Comparison of ENCODE assay signal across 1 cellular context in genomic region chr20:22815584-22815983, GRCh38.
TF ChIP-seq lines count a peak whose summit lies in the region.

No MANE protein-coding gene starts in this region.

TF ChIP-seq in GM23338, 12 proteins besides CTCF, POLR2A, EP300 and RAD21:
- TF ChIP-seq, protein P1, sequence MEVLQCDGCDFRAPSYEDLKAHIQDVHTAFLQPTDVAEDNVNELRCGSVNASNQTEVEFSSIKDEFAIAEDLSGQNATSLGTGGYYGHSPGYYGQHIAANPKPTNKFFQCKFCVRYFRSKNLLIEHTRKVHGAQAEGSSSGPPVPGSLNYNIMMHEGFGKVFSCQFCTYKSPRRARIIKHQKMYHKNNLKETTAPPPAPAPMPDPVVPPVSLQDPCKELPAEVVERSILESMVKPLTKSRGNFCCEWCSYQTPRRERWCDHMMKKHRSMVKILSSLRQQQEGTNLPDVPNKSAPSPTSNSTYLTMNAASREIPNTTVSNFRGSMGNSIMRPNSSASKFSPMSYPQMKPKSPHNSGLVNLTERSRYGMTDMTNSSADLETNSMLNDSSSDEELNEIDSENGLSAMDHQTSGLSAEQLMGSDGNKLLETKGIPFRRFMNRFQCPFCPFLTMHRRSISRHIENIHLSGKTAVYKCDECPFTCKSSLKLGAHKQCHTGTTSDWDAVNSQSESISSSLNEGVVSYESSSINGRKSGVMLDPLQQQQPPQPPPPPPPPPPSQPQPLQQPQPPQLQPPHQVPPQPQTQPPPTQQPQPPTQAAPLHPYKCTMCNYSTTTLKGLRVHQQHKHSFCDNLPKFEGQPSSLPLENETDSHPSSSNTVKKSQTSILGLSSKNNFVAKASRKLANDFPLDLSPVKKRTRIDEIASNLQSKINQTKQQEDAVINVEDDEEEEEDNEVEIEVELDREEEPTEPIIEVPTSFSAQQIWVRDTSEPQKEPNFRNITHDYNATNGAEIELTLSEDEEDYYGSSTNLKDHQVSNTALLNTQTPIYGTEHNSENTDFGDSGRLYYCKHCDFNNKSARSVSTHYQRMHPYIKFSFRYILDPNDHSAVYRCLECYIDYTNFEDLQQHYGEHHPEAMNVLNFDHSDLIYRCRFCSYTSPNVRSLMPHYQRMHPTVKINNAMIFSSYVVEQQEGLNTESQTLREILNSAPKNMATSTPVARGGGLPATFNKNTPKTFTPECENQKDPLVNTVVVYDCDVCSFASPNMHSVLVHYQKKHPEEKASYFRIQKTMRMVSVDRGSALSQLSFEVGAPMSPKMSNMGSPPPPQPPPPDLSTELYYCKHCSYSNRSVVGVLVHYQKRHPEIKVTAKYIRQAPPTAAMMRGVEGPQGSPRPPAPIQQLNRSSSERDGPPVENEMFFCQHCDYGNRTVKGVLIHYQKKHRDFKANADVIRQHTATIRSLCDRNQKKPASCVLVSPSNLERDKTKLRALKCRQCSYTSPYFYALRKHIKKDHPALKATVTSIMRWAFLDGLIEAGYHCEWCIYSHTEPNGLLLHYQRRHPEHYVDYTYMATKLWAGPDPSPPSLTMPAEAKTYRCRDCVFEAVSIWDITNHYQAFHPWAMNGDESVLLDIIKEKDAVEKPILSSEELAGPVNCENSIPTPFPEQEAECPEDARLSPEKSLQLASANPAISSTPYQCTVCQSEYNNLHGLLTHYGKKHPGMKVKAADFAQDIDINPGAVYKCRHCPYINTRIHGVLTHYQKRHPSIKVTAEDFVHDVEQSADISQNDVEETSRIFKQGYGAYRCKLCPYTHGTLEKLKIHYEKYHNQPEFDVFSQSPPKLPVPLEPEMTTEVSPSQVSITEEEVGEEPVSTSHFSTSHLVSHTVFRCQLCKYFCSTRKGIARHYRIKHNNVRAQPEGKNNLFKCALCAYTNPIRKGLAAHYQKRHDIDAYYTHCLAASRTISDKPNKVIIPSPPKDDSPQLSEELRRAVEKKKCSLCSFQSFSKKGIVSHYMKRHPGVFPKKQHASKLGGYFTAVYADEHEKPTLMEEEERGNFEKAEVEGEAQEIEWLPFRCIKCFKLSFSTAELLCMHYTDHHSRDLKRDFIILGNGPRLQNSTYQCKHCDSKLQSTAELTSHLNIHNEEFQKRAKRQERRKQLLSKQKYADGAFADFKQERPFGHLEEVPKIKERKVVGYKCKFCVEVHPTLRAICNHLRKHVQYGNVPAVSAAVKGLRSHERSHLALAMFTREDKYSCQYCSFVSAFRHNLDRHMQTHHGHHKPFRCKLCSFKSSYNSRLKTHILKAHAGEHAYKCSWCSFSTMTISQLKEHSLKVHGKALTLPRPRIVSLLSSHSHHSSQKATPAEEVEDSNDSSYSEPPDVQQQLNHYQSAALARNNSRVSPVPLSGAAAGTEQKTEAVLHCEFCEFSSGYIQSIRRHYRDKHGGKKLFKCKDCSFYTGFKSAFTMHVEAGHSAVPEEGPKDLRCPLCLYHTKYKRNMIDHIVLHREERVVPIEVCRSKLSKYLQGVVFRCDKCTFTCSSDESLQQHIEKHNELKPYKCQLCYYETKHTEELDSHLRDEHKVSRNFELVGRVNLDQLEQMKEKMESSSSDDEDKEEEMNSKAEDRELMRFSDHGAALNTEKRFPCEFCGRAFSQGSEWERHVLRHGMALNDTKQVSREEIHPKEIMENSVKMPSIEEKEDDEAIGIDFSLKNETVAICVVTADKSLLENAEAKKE (CRISPR knock-in tag; IDR thresholded peaks at IDR 0.05), result no peak
- TF ChIP-seq ZNF331 (CRISPR knock-in tag; IDR thresholded peaks at IDR 0.05; ENCODE audit: low read depth) (no peak), POLR2AphosphoS5 (IDR thresholded peaks at IDR 0.05; ENCODE audit: low read depth) (no peak), ETS1 (IDR thresholded peaks at IDR 0.05) (no peak), JUNB (IDR thresholded peaks at IDR 0.05; ENCODE audit: unreplicated experiment) (no peak), CREB1 (CRISPR knock-in tag; IDR thresholded peaks at IDR 0.05; ENCODE audit: low read depth) (no peak), EZH2 (IDR thresholded peaks at IDR 0.05; ENCODE audit: low read depth, unreplicated experiment) (no peak), NANOG (IDR thresholded peaks at IDR 0.05; ENCODE audit: borderline replicate concordance) (no peak), ZNF114 (CRISPR knock-in tag; IDR thresholded peaks at IDR 0.05) (no peak)
